Comparison of ENCODE assay signal across 2 cellular contexts in the genomic region with DNA sequence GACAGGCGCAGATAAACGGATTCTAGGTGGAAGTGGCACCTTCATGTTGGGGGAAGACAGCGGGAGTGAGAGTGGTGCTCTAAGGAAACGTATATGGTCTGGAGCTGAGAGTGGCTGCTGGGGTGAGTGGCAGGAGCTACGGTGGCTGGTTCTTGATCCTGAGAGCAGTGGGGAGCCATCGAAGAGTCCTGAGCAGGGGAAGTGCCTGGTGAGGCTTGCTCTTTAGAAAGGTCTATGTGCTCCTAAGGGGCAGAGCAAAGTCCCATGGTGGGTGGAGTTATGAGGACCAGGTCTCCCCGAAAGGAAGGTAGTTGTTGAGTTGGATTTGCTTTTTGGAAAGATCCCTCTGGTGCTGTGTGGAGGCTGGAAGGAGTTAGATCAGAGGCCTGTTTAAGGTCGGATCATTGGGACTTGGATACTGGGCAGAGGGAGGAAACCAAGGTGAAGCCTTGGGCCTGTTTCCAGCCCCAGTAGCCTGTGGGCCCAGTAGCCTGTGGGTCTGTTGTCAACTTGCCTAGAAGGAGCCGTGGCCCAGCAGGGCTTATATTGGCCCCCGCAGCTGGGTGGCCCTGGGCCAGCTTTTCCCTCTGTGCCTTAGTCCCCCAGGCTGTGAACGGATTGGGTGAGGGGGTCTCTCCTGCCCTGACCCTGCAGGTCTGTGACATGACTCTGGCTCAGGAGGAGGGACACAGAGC.
TF ChIP-seq lines count a peak whose summit lies in the region.

No MANE protein-coding gene starts in this region.

TF ChIP-seq in H1, 55 proteins besides CTCF, POLR2A, EP300 and RAD21:
- TF ChIP-seq SIX5 (IDR thresholded peaks at IDR 0.05; ENCODE audit: low read depth, low read length): no peak
- TF ChIP-seq CREB1 (IDR thresholded peaks at IDR 0.05): no peak
- TF ChIP-seq SIN3A (conservative IDR thresholded peaks at IDR 0.05 in 1 of 2, IDR thresholded peaks at IDR 0.05 in 1 of 2; ENCODE audit: low read depth in 1 of 2, low read length in 2 of 2): no peak
- no peak for TF ChIP-seq GABPA (IDR thresholded peaks at IDR 0.05; ENCODE audit: borderline replicate concordance, insufficient read depth, low read length)
- TF ChIP-seq KDM4A (IDR thresholded peaks at IDR 0.05; ENCODE audit: low read depth, low read length, severe bottlenecking): no peak
- TF ChIP-seq CHD7 (IDR thresholded peaks at IDR 0.05; ENCODE audit: insufficient replicate concordance, low read length): no peak
- no peak for TF ChIP-seq HDAC2 (IDR thresholded peaks at IDR 0.05; ENCODE audit: borderline replicate concordance in 1 of 2, low read depth in 2 of 2, low read length in 2 of 2)
- TF ChIP-seq RXRA (IDR thresholded peaks at IDR 0.05; ENCODE audit: insufficient read depth, low read depth, low read length): no peak
- TF ChIP-seq PHF8 (conservative IDR thresholded peaks at IDR 0.05; ENCODE audit: low read depth, low read length): no peak
- TF ChIP-seq BCL11A (IDR thresholded peaks at IDR 0.05; ENCODE audit: low read depth in 2 of 2, low read length in 2 of 2): no peak
- TF ChIP-seq SRF (IDR thresholded peaks at IDR 0.05; ENCODE audit: low read depth, low read length): no peak
- no peak for TF ChIP-seq JUND (IDR thresholded peaks at IDR 0.05; ENCODE audit: low read length)
- no peak for TF ChIP-seq EZH2 (IDR thresholded peaks at IDR 0.05; ENCODE audit: low read depth, low read length, severe bottlenecking)
- no peak for TF ChIP-seq CBX8 (IDR thresholded peaks at IDR 0.05; ENCODE audit: borderline replicate concordance, low read depth, low read length)

TF ChIP-seq in SK-N-SH, 30 proteins besides CTCF, POLR2A, EP300 and RAD21:
- TF ChIP-seq USF1 (IDR thresholded peaks at IDR 0.05; ENCODE audit: borderline replicate concordance, low read depth): no peak
- no peak for TF ChIP-seq FOSL2 (IDR thresholded peaks at IDR 0.05; ENCODE audit: borderline replicate concordance, low read depth)
- TF ChIP-seq REST (IDR thresholded peaks at IDR 0.05; ENCODE audit: low read depth, low read length): no peak
- no peak for TF ChIP-seq IRF3 (IDR thresholded peaks at IDR 0.05; ENCODE audit: low read depth, low read length)
- TF ChIP-seq, protein P1, sequence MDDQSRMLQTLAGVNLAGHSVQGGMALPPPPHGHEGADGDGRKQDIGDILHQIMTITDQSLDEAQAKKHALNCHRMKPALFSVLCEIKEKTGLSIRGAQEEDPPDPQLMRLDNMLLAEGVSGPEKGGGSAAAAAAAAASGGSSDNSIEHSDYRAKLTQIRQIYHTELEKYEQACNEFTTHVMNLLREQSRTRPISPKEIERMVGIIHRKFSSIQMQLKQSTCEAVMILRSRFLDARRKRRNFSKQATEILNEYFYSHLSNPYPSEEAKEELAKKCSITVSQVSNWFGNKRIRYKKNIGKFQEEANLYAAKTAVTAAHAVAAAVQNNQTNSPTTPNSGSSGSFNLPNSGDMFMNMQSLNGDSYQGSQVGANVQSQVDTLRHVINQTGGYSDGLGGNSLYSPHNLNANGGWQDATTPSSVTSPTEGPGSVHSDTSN (IDR thresholded peaks at IDR 0.05): no peak
- TF ChIP-seq FOXJ3 (CRISPR knock-in tag; IDR thresholded peaks at IDR 0.05): no peak
- TF ChIP-seq, protein P2, sequence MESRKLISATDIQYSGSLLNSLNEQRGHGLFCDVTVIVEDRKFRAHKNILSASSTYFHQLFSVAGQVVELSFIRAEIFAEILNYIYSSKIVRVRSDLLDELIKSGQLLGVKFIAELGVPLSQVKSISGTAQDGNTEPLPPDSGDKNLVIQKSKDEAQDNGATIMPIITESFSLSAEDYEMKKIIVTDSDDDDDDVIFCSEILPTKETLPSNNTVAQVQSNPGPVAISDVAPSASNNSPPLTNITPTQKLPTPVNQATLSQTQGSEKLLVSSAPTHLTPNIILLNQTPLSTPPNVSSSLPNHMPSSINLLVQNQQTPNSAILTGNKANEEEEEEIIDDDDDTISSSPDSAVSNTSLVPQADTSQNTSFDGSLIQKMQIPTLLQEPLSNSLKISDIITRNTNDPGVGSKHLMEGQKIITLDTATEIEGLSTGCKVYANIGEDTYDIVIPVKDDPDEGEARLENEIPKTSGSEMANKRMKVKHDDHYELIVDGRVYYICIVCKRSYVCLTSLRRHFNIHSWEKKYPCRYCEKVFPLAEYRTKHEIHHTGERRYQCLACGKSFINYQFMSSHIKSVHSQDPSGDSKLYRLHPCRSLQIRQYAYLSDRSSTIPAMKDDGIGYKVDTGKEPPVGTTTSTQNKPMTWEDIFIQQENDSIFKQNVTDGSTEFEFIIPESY (IDR thresholded peaks at IDR 0.05; ENCODE audit: borderline replicate concordance, low read depth): no peak
- no peak for TF ChIP-seq FOXM1 (IDR thresholded peaks at IDR 0.05; ENCODE audit: low read depth)
- TF ChIP-seq GABPA (IDR thresholded peaks at IDR 0.05; ENCODE audit: low read depth): no peak
- TF ChIP-seq RXRA (IDR thresholded peaks at IDR 0.05; ENCODE audit: borderline replicate concordance, low read depth): no peak
- TF ChIP-seq RFX5 (IDR thresholded peaks at IDR 0.05; ENCODE audit: low read length): no peak
- no peak for TF ChIP-seq TAF1 (IDR thresholded peaks at IDR 0.05; ENCODE audit: borderline replicate concordance, low read depth, low read length)
- TF ChIP-seq, protein P3, sequence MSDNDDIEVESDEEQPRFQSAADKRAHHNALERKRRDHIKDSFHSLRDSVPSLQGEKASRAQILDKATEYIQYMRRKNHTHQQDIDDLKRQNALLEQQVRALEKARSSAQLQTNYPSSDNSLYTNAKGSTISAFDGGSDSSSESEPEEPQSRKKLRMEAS (IDR thresholded peaks at IDR 0.05; ENCODE audit: low read depth): no peak
- no peak for TF ChIP-seq POLR2AphosphoS5 (IDR thresholded peaks at IDR 0.05; ENCODE audit: low read depth, low read length)
- no peak for TF ChIP-seq SMC3 (IDR thresholded peaks at IDR 0.05; ENCODE audit: low read depth, low read length)
- no peak for TF ChIP-seq NRF1 (IDR thresholded peaks at IDR 0.05; ENCODE audit: low read depth, low read length)
- TF ChIP-seq, protein P4, sequence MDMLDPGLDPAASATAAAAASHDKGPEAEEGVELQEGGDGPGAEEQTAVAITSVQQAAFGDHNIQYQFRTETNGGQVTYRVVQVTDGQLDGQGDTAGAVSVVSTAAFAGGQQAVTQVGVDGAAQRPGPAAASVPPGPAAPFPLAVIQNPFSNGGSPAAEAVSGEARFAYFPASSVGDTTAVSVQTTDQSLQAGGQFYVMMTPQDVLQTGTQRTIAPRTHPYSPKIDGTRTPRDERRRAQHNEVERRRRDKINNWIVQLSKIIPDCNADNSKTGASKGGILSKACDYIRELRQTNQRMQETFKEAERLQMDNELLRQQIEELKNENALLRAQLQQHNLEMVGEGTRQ (IDR thresholded peaks at IDR 0.05; ENCODE audit: borderline replicate concordance, low read depth, low read length): no peak
- TF ChIP-seq CHD2 (IDR thresholded peaks at IDR 0.05; ENCODE audit: low read length, partially characterized antibody): no peak
- no peak for TF ChIP-seq RCOR1 (IDR thresholded peaks at IDR 0.05; ENCODE audit: low read length)
